ENCODE assay signal across 18 cellular contexts in the genomic region with DNA sequence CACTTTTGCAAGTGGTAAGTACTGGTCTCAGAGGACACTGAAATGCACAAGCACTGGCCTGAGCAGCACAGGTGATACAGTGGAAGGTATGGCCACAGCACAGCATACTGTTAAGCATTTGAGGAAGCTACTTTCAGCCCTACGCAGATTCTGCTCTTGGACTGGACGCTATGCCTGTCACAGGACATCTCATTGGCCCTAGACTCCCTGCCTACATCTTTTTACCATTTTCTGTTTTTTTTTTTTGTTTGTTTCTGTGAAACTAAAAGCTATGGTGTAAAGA.
DNase-seq lines count a peak whose midpoint lies in the region; ATAC-seq and TF ChIP-seq lines count a peak whose summit lies in the region.
"Had no signal": no experiment of that assay in that cellular context is flagged by ENCODE, and none has a peak within 500 bp of the region (broad histone marks: within the 10 kb centered on the region; RNA-seq: fewer than 3 reads in every experiment).

No MANE protein-coding gene starts in this region.

- no peaks in the 10 kb centered on the region for H3K23me2 ChIP-seq in H9 (ENCODE audit: insufficient read length, low read depth, low read length, poor library complexity, severe bottlenecking)

- H3K27ac Mint-ChIP-seq in H9 = peak overlapping the region; percentile 42 to 67 (median 59); a peak in 5 of 7 replicates
- H3K27ac Mint-ChIP-seq in WTC11 = peak overlapping the region; percentile 71
- H3K27ac Mint-ChIP-seq: B cell; CD4-positive, alpha-beta T cell had no signal

- no peak overlapping the region for H2AFZ ChIP-seq in H9 (ENCODE audit: low read length)
- H2AFZ ChIP-seq: GM23248 had no signal

- no peaks in the 10 kb centered on the region for H4K20me1 ChIP-seq in H9 (ENCODE audit: control insufficient read depth, insufficient read depth, insufficient read length)

- H4K91ac ChIP-seq in H9 (ENCODE audit: insufficient read length, low read depth, low read length) = no peak overlapping the region

- H3K36me3 ChIP-seq in iPS-20b (ENCODE audit: insufficient read depth, low read depth, low read length) = no peaks in the 10 kb centered on the region
- H3K36me3 ChIP-seq: HAP-1 had no signal

- intact Hi-C loops in posterior cingulate gyrus (cut with DNase I) = loop anchor here (2.0 kb wide), 1 partner anchor 227 kb away; no protein-coding TSS in a partner anchor

- no peak overlapping the region for H2BK20ac ChIP-seq in H9 (ENCODE audit: low read depth, low read length, poor library complexity, severe bottlenecking)

- no peak overlapping the region for H2BK5ac ChIP-seq in H9 (ENCODE audit: insufficient read length, low read length)

- no peak overlapping the region for H3K14ac ChIP-seq in H9 (ENCODE audit: insufficient read depth, low read length)

- no CpG with 5 or more reads among the region's 2 CpGs for WGBS in H9 (ENCODE audit: extremely low coverage, insufficient read length, low lambda C conversion rate)

- no peak overlapping the region for H3K23ac ChIP-seq in H9 (ENCODE audit: insufficient read length, low read depth, low read length)

- H3K9me3 Mint-ChIP-seq in H9 = peaks cover 2% of the 10 kb centered on the region in 2 experiments; a peak in 3 of 5 replicates
- peaks cover 13% of the 10 kb centered on the region for H3K9me3 Mint-ChIP-seq in WTC11
- H3K9me3 Mint-ChIP-seq: CD4-positive, alpha-beta T cell had no signal

- H3K79me2 ChIP-seq in H9 (ENCODE audit: insufficient read depth, low read length) = no peaks in the 10 kb centered on the region

- H3K9me3 ChIP-seq in H9 (ENCODE audit: control insufficient read depth, low read depth, low read length) = no peaks in the 10 kb centered on the region
- no peaks in the 10 kb centered on the region for H3K9me3 ChIP-seq in iPS-20b (ENCODE audit: insufficient read depth, low read depth, low read length)
- H3K9me3 ChIP-seq: HAP-1 had no signal

- CTCF ChIA-PET in WTC11 (lab: Charles Lee) = interaction anchor here (0.9 to 2.1 kb wide), 4 partner anchors 9 to 227 kb away, joined by 3 to 7 read pairs (median 4); partner anchors contain the start of gene ABCD2

- no peak overlapping the region for H3T11ph ChIP-seq in H9 (ENCODE audit: low read length)

- H3K4me2 ChIP-seq in H9 (ENCODE audit: insufficient read depth, insufficient read length, low read length) = peak overlapping the region; percentile 36

- H3K27ac ChIP-seq in H9 (ENCODE audit: insufficient read length, low read depth, low read length) = peak overlapping the region; percentile 16
- H3K27ac ChIP-seq in iPS-20b (ENCODE audit: low read length) = no peak overlapping the region
- H3K27ac ChIP-seq in foreskin keratinocyte = no peak overlapping the region
- H3K27ac ChIP-seq: GM23248, HL-60 had no signal

- no peak overlapping the region for H3K56ac ChIP-seq in H9 (ENCODE audit: insufficient read length, low read depth, low read length)

- H4K5ac ChIP-seq in H9 (ENCODE audit: insufficient read length, low read depth, low read length) = peak overlapping the region; percentile 10

- DNase-seq in ELF-1 (ENCODE audit: low read depth, low spot score) (peak; percentile 14), H9 (no peak), WTC11 (ENCODE audit: low spot score) (no peak), posterior cingulate gyrus (no peak), foreskin keratinocyte (no peak)
- DNase-seq: C1 segment of cervical spinal cord; Calu3; CD4-positive, alpha-beta T cell; DND-41; GF-D8; GM23248; IMR-90; KBM-7 had no signal

- H3K36me3 Mint-ChIP-seq in H9 (ENCODE audit: insufficient read depth in 1 of 3, low read depth in 3 of 3) = peaks cover 2 to 8% (median 6%) of the 10 kb centered on the region in 3 experiments; a peak in 4 of 7 replicates
- peaks cover 15% of the 10 kb centered on the region for H3K36me3 Mint-ChIP-seq in WTC11

- H4K8ac ChIP-seq in H9 (replicated peaks; ENCODE audit: insufficient read length, low read depth, low read length) = no peak overlapping the region

- H3K4me3 Mint-ChIP-seq in H9 (no peak overlapping the region), WTC11 (peak overlapping the region; percentile 5; the same call in 1 of the 2 replicates)
- H3K4me3 Mint-ChIP-seq: B cell; CD4-positive, alpha-beta T cell had no signal

- H3K79me1 ChIP-seq in H9 (ENCODE audit: insufficient read depth, low read depth, low read length, poor library complexity, severe bottlenecking) = no peaks in the 10 kb centered on the region

- H2AK5ac ChIP-seq in H9 (ENCODE audit: insufficient read length, low read length) = no peak overlapping the region

- TF ChIP-seq CTCF in H9 (conservative IDR thresholded peaks at IDR 0.05) (no peak), WTC11 (IDR thresholded peaks at IDR 0.05) (no peak), foreskin keratinocyte (conservative IDR thresholded peaks at IDR 0.05) (no peak)

- H3K9ac ChIP-seq in H9 (ENCODE audit: extremely low read depth, insufficient read length, low read length) (no peak overlapping the region), iPS-20b (ENCODE audit: low read depth, low read length) (peak overlapping the region; percentile 16; the same call in 1 of the 2 replicates)
- H3K9ac ChIP-seq: GM23248 had no signal

- no peak overlapping the region for H2BK12ac ChIP-seq in H9 (ENCODE audit: insufficient read length, low read depth, low read length)

- H3K27me3 Mint-ChIP-seq in H9 (ENCODE audit: low read depth) (no peaks in the 10 kb centered on the region), WTC11 (ENCODE audit: low read depth) (no peaks in the 10 kb centered on the region)
- H3K27me3 Mint-ChIP-seq: B cell; CD4-positive, alpha-beta T cell had no signal

- H3K4me1 Mint-ChIP-seq in H9 = peaks cover 9 to 16% of the 10 kb centered on the region in 2 experiments
- H3K4me1 Mint-ChIP-seq in WTC11 = peaks cover 26% of the 10 kb centered on the region

- no peak overlapping the region for H2BK120ac ChIP-seq in H9 (ENCODE audit: low read depth, low read length, poor library complexity, severe bottlenecking)

- no peaks in the 10 kb centered on the region for H3K27me3 ChIP-seq in H9 (ENCODE audit: insufficient read depth, low read length)
- H3K27me3 ChIP-seq in iPS-20b (ENCODE audit: insufficient read depth, low read length) = no peaks in the 10 kb centered on the region
- no peaks in the 10 kb centered on the region for H3K27me3 ChIP-seq in foreskin keratinocyte

- H3K4me3 ChIP-seq in iPS-20b (ENCODE audit: low read length) = peak overlapping the region; percentile 19
- H3K4me3 ChIP-seq: GM23248, HAP-1 had no signal

- H3K18ac ChIP-seq in H9 (ENCODE audit: insufficient read length, low read depth, low read length) = no peak overlapping the region

- no peak overlapping the region for H3K4ac ChIP-seq in H9 (ENCODE audit: low read depth, low read length)

- H2BK15ac ChIP-seq in H9 (ENCODE audit: low read depth, low read length) = no peak overlapping the region

- H3K4me1 ChIP-seq in H9 (ENCODE audit: insufficient read depth, low read length) (peaks cover 8% of the 10 kb centered on the region; the same call in 1 of the 2 replicates), iPS-20b (ENCODE audit: insufficient read depth, low read length) (peaks cover 12% of the 10 kb centered on the region), foreskin keratinocyte (no peaks in the 10 kb centered on the region)

- POLR2A ChIA-PET in WTC11 (lab: Charles Lee) = no interaction called here

- peak; percentile 88 for ATAC-seq in WTC11
- no peak for ATAC-seq in GM18867 (IDR thresholded peaks at IDR 0.05; ENCODE audit: unreplicated experiment)
- ATAC-seq in foreskin keratinocyte = no peak

TF ChIP-seq in WTC11, 78 proteins besides CTCF, POLR2A, EP300 and RAD21:
- TF ChIP-seq IRF2 (CRISPR knock-in tag; IDR thresholded peaks at IDR 0.05; ENCODE audit: borderline replicate concordance, low read depth) = no peak
- no peak for TF ChIP-seq ERG (CRISPR knock-in tag; IDR thresholded peaks at IDR 0.05)
- TF ChIP-seq MAX (CRISPR knock-in tag; IDR thresholded peaks at IDR 0.05) = no peak
- TF ChIP-seq GRHL2 (CRISPR knock-in tag; IDR thresholded peaks at IDR 0.05; ENCODE audit: insufficient replicate concordance, severe bottlenecking) = no peak
- TF ChIP-seq ZNF232 (CRISPR knock-in tag; IDR thresholded peaks at IDR 0.05) = no peak
- TF ChIP-seq ESRRA (CRISPR knock-in tag; IDR thresholded peaks at IDR 0.05; ENCODE audit: borderline replicate concordance) = no peak
TF ChIP-seq in WTC11: peak in this region for 0.
